2 cellular contexts compared by ENCODE assay signal in the genomic region with DNA sequence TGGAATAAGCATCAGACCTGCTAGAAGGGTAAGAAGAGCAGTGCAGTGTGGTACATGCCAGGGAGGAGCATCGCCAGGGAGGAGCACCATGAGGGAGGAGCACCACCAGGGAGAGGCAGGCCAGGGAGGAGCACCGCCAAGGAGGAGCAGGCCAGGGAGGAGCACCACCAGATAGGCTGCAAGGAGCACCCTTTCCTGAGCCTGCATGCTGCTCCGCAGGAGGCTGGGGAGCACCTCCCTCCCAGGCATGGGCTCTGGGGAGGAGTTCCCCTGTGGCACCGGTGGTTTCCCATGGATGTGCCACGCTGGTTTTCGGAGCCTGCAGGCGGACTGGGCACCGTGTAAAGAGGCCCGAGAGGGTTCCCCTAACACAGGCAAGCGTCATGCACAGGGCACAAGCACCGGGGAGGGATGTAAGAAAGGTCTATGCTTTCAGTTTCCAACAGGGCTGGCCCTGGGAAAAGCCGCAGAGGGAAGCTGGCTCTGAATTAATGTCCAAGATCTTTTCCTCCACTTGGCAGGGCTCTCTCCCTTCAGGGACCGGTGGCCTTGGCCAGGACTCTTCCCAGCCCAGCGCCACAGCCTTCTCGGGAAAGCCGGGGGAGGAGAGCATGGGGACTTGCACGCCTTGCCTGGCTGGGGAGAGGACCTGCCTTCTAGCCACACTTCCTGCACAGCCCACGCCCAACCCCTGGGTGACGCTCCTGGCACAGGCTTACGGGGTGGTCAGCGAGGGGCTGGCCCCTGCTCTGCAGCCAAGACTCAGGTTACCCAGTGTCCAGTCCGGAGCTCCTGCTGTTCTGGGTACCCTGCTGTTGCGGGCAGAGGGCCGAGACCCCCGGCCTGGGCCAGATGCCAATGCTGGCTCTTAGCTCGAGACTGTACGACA.
TF ChIP-seq lines count a peak whose summit lies in the region.

No MANE protein-coding gene starts in this region.

TF ChIP-seq in WTC11, 78 proteins besides CTCF, POLR2A, EP300 and RAD21:
- peak; percentile 92 for TF ChIP-seq ZNF263 (CRISPR knock-in tag; IDR thresholded peaks at IDR 0.05; ENCODE audit: low read depth)
- TF ChIP-seq, protein P1, sequence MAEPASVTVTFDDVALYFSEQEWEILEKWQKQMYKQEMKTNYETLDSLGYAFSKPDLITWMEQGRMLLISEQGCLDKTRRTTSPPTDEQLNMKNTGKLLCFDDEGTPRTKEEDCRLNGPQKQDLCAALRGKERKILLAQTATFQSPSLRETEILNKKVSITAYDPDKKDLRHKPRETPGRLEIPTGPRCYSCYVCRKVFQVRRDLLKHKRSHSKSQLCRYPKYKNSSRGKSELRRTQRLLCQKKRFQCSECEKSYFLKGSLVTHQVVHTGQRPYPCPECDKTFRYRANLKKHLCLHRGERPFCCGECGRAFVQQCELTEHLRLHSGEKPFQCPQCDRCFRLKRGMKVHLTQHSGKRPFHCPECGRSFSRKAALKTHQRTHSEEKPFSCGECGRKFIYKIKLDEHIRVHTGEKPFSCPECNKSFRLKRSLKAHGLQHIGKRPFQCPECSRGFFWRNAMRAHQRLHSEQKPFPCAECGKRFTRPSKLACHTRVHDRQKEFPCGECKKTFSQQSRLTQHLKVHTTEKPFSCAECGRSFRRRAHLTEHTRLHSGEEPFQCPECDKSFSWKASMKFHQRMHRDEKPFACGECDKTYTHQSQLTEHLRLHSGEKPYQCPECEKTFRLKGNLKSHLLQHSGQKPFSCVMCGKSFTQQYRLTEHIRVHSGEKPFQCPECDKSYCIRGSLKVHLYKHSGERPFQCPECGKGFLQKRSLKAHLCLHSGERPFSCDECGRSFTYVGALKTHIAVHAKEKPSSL (CRISPR knock-in tag; conservative IDR thresholded peaks at IDR 0.05), result no peak
TF ChIP-seq in WTC11: peak in this region for 1.

TF ChIP-seq in GM12891, 5 proteins besides CTCF, POLR2A, EP300 and RAD21:
- TF ChIP-seq POU2F2 (IDR thresholded peaks at IDR 0.05; ENCODE audit: low read depth, low read length) (no peak), PAX5 (IDR thresholded peaks at IDR 0.05; ENCODE audit: insufficient read depth, low read length, severe bottlenecking) (no peak), POLR2AphosphoS5 (IDR thresholded peaks at IDR 0.05; ENCODE audit: low read depth, low read length) (no peak), TAF1 (IDR thresholded peaks at IDR 0.05; ENCODE audit: low read depth, low read length) (no peak), SPI1 (IDR thresholded peaks at IDR 0.05; ENCODE audit: low read depth, low read length) (no peak)
